In genomic region chr13:29816715-29817114, GRCh38 we compare ENCODE assay signal across 19 cellular contexts. TPM values are rescaled to one million over a fixed set of nuclear protein-coding genes. Genes with fewer than 3 reads are reported as not detected.
DNase-seq lines count a peak whose midpoint lies in the region; ATAC-seq and TF ChIP-seq lines count a peak whose summit lies in the region.
"Had no signal": no experiment of that assay in that cellular context is flagged by ENCODE, and none has a peak within 500 bp of the region (broad histone marks: within the 10 kb centered on the region; RNA-seq: fewer than 3 reads in every experiment).

No MANE protein-coding gene starts in this region.

- peaks cover 0 to 16% (median 9%) of the 10 kb centered on the region in 11 experiments; a peak in 13 of 22 replicates for H3K9me3 ChIP-seq in BLaER1 treated with 17β-estradiol and CSF1 and Interleukin-3, amounts not matched to agents 10 nM and 100 nM (replicated peaks in 1 of 11)
- H3K9me3 ChIP-seq in endodermal cell (ENCODE audit: control insufficient read depth, low read length), result no peaks in the 10 kb centered on the region
- no peaks in the 10 kb centered on the region for H3K9me3 ChIP-seq in neutrophil
- no peaks in the 10 kb centered on the region for H3K9me3 ChIP-seq in H9 (ENCODE audit: control insufficient read depth, low read depth, low read length)

- 80 to 90% methylated on average over 2 of the region's 2 CpGs for WGBS in endodermal cell (ENCODE audit: insufficient coverage in 1 of 2, insufficient read length in 1 of 2), 2 experiments
- no CpG with 5 or more reads among the region's 2 CpGs for WGBS in H9 (ENCODE audit: extremely low coverage, insufficient read length, low lambda C conversion rate)

- no peak overlapping the region for H3T11ph ChIP-seq in H9 (ENCODE audit: low read length)

- no peaks in the 10 kb centered on the region; the same call in 1 of the 2 replicates for H3K79me2 ChIP-seq in H9 (ENCODE audit: insufficient read depth, low read length)

- DNase-seq in HFFc6, result no peak
- DNase-seq in endodermal cell, result no peak
- DNase-seq in foreskin keratinocyte, result no peak
- no peak for DNase-seq in activated CD4-positive, alpha-beta T cell treated with anti-CD3 and anti-CD28 coated beads for 1 hour
- no peak for DNase-seq in H9
- DNase-seq in iPS-NIHi11 (ENCODE audit: low spot score), result no peak
- DNase-seq: CD4-positive, alpha-beta T cell; Kasumi-1; NCI-H1105 treated with DMSO at 0.1 percent for 48 hours; NCI-H146; NCI-H1930; NCI-H2107; NCI-H524; NCI-H748 treated with DMSO at 0.1 percent for 48 hours; Right ventricle myocardium superior; RPMI8226 had no signal

- H2BK12ac ChIP-seq in H9 (ENCODE audit: insufficient read length, low read depth, low read length), result no peak overlapping the region

- no peaks in the 10 kb centered on the region for H3K36me3 Mint-ChIP-seq in HFFc6 (ENCODE audit: low read depth)
- H3K36me3 Mint-ChIP-seq in endodermal cell (ENCODE audit: low read depth), result no peaks in the 10 kb centered on the region
- H3K36me3 Mint-ChIP-seq in H9 (ENCODE audit: insufficient read depth in 1 of 3, low read depth in 3 of 3), result no peaks in the 10 kb centered on the region; a peak in 1 of 7 replicates

- peak overlapping the region; percentile 58 to 89 (median 77); a peak in 21 of 22 replicates for H3K4me2 ChIP-seq in BLaER1 treated with 17β-estradiol and CSF1 and Interleukin-3, amounts not matched to agents 10 nM and 100 nM
- H3K4me2 ChIP-seq in H9 (ENCODE audit: insufficient read depth, insufficient read length, low read length), result no peak overlapping the region

- no peak overlapping the region for H2BK120ac ChIP-seq in H9 (ENCODE audit: low read depth, low read length, poor library complexity, severe bottlenecking)

- no peak overlapping the region for H3K56ac ChIP-seq in H9 (ENCODE audit: insufficient read length, low read depth, low read length)

- H2BK20ac ChIP-seq in H9 (ENCODE audit: low read depth, low read length, poor library complexity, severe bottlenecking), result no peak overlapping the region

- peaks cover 0 to 5% (median 0%) of the 10 kb centered on the region in 11 experiments; a peak in 3 of 22 replicates for H3K36me3 ChIP-seq in BLaER1 treated with 17β-estradiol and CSF1 and Interleukin-3, amounts not matched to agents 10 nM and 100 nM
- H3K36me3 ChIP-seq in endodermal cell (ENCODE audit: control insufficient read depth, insufficient read depth, low read length) (no peaks in the 10 kb centered on the region), neutrophil (no peaks in the 10 kb centered on the region)

- peak overlapping the region; percentile 36 for H3K27ac Mint-ChIP-seq in HFFc6
- no peak overlapping the region for H3K27ac Mint-ChIP-seq in endodermal cell
- peak overlapping the region in 1 of 3 experiments; percentile 38; a peak in 2 of 7 replicates for H3K27ac Mint-ChIP-seq in H9
- H3K27ac Mint-ChIP-seq: CD4-positive, alpha-beta T cell had no signal

- no peaks in the 10 kb centered on the region for H3K27me3 ChIP-seq in BLaER1 treated with 17β-estradiol and CSF1 and Interleukin-3, amounts not matched to agents 10 nM and 100 nM
- no peaks in the 10 kb centered on the region for H3K27me3 ChIP-seq in endodermal cell (ENCODE audit: control insufficient read depth, insufficient read depth, low read length, poor library complexity, severe bottlenecking)
- no peaks in the 10 kb centered on the region for H3K27me3 ChIP-seq in neutrophil
- no peaks in the 10 kb centered on the region for H3K27me3 ChIP-seq in foreskin keratinocyte
- no peaks in the 10 kb centered on the region for H3K27me3 ChIP-seq in H9 (ENCODE audit: insufficient read depth, low read length)

- H3K79me1 ChIP-seq in H9 (ENCODE audit: insufficient read depth, low read depth, low read length, poor library complexity, severe bottlenecking), result no peaks in the 10 kb centered on the region

- H2AK5ac ChIP-seq in H9 (ENCODE audit: insufficient read length, low read length), result no peak overlapping the region

- no peak overlapping the region for H2AFZ ChIP-seq in H9 (ENCODE audit: low read length)

- H3K4me3 ChIP-seq in BLaER1 treated with 17β-estradiol and CSF1 and Interleukin-3, amounts not matched to agents 10 nM and 100 nM, result no peak overlapping the region
- H3K4me3 ChIP-seq in endodermal cell (ENCODE audit: low read length), result peak overlapping the region; percentile 5
- no peak overlapping the region for H3K4me3 ChIP-seq in neutrophil (ENCODE audit: low read depth in 1 of 2, low read length in 1 of 2)
- H3K4me3 ChIP-seq: K562 had no signal

- H4K20me1 ChIP-seq in BLaER1 treated with 17β-estradiol and CSF1 and Interleukin-3, amounts not matched to agents 10 nM and 100 nM, result peaks cover 0 to 100% (median 9%) of the 10 kb centered on the region in 11 experiments; a peak in 12 of 22 replicates
- no peaks in the 10 kb centered on the region for H4K20me1 ChIP-seq in H9 (ENCODE audit: control insufficient read depth, insufficient read depth, insufficient read length)

- no peak overlapping the region for H2BK15ac ChIP-seq in H9 (ENCODE audit: low read depth, low read length)

- H3K4ac ChIP-seq in H9 (ENCODE audit: low read depth, low read length), result no peak overlapping the region

- H3K4me3 Mint-ChIP-seq in HFFc6 (peak overlapping the region; percentile 33; the same call in 1 of the 2 replicates), endodermal cell (no peak overlapping the region), H9 (no peak overlapping the region)

- H3K23ac ChIP-seq in H9 (ENCODE audit: insufficient read length, low read depth, low read length), result no peak overlapping the region

- H3K9me3 Mint-ChIP-seq in HFFc6 (no peaks in the 10 kb centered on the region), endodermal cell (no peaks in the 10 kb centered on the region), H9 (no peaks in the 10 kb centered on the region)

- peak overlapping the region in 4 of 11 experiments; percentile 51 to 77 (median 58); a peak in 3 of 22 replicates for H3K27ac ChIP-seq in BLaER1 treated with 17β-estradiol and CSF1 and Interleukin-3, amounts not matched to agents 10 nM and 100 nM
- no peak overlapping the region for H3K27ac ChIP-seq in endodermal cell (ENCODE audit: low read depth, low read length)
- peak overlapping the region; percentile 57 for H3K27ac ChIP-seq in neutrophil
- no peak overlapping the region for H3K27ac ChIP-seq in foreskin keratinocyte
- H3K27ac ChIP-seq in H9 (ENCODE audit: insufficient read length, low read depth, low read length), result no peak overlapping the region

- TF ChIP-seq CTCF in HFFc6 (IDR thresholded peaks at IDR 0.05) (no peak), endodermal cell (conservative IDR thresholded peaks at IDR 0.05) (no peak), neutrophil (IDR thresholded peaks at IDR 0.05) (no peak), foreskin keratinocyte (conservative IDR thresholded peaks at IDR 0.05) (no peak), H9 (conservative IDR thresholded peaks at IDR 0.05) (no peak)

- no peaks in the 10 kb centered on the region for H3K23me2 ChIP-seq in H9 (ENCODE audit: insufficient read length, low read depth, low read length, poor library complexity, severe bottlenecking)

- H2BK5ac ChIP-seq in H9 (ENCODE audit: insufficient read length, low read length), result no peak overlapping the region

- H3K18ac ChIP-seq in H9 (ENCODE audit: insufficient read length, low read depth, low read length), result no peak overlapping the region

- peaks cover 19 to 41% (median 37%) of the 10 kb centered on the region in 10 experiments for H3K4me1 ChIP-seq in BLaER1 treated with 17β-estradiol and CSF1 and Interleukin-3, amounts not matched to agents 10 nM and 100 nM
- H3K4me1 ChIP-seq in endodermal cell (ENCODE audit: control insufficient read depth, insufficient read depth, low read length) (peaks cover 20% of the 10 kb centered on the region), neutrophil (ENCODE audit: control insufficient read depth in 1 of 2, insufficient read depth in 1 of 2, low read depth in 1 of 2, low read length in 1 of 2) (peaks cover 22 to 43% of the 10 kb centered on the region in 2 experiments), foreskin keratinocyte (peaks cover 3% of the 10 kb centered on the region), H9 (ENCODE audit: insufficient read depth, low read length) (no peaks in the 10 kb centered on the region)

- no peak overlapping the region for H3K14ac ChIP-seq in H9 (ENCODE audit: insufficient read depth, low read length)

- H4K8ac ChIP-seq in H9 (replicated peaks; ENCODE audit: insufficient read length, low read depth, low read length), result no peak overlapping the region

- peak overlapping the region in 1 of 11 experiments; percentile 68; a peak in 2 of 22 replicates for H3K9ac ChIP-seq in BLaER1 treated with 17β-estradiol and CSF1 and Interleukin-3, amounts not matched to agents 10 nM and 100 nM
- H3K9ac ChIP-seq in endodermal cell (ENCODE audit: extremely low read depth, low read length, poor library complexity, severe bottlenecking) (no peak overlapping the region), H9 (ENCODE audit: extremely low read depth, insufficient read length, low read length) (no peak overlapping the region)

- no peak for ATAC-seq in foreskin keratinocyte
- ATAC-seq: K562 had no signal

- H4K91ac ChIP-seq in H9 (ENCODE audit: insufficient read length, low read depth, low read length), result no peak overlapping the region

- H4K5ac ChIP-seq in H9 (ENCODE audit: insufficient read length, low read depth, low read length), result no peak overlapping the region

- H3K27me3 Mint-ChIP-seq in HFFc6 (ENCODE audit: insufficient read depth) (no peaks in the 10 kb centered on the region), endodermal cell (ENCODE audit: insufficient read depth) (no peaks in the 10 kb centered on the region), H9 (ENCODE audit: low read depth) (no peaks in the 10 kb centered on the region)
- H3K27me3 Mint-ChIP-seq: CD4-positive, alpha-beta T cell had no signal

- H3K4me1 Mint-ChIP-seq in HFFc6 (ENCODE audit: low read depth), result peaks cover 80% of the 10 kb centered on the region
- peaks cover 36% of the 10 kb centered on the region for H3K4me1 Mint-ChIP-seq in endodermal cell
- peaks cover 16 to 21% of the 10 kb centered on the region in 2 experiments for H3K4me1 Mint-ChIP-seq in H9

RNA-seq across cellular contexts. Expression of gene UBL3, which starts 33.7 kb away (rescaled TPM):
- total RNA-seq in HFFc6 (2021; fragmentation: NEBNext Ultra II Directional; extraction: Animal tissue kit (Norgen Biotek cat#: 25700)), result 10 to 100 TPM; 38.0 to 57.4 (median 44.6) TPM
- total RNA-seq in endodermal cell (10 to 100 TPM; 16.5 to 22.3 TPM), foreskin keratinocyte (7.3 and 9.5 TPM in 2 replicates), H9 (2021) (19.0 and 19.3 TPM in 2 replicates)
- polyA plus RNA-seq in endodermal cell (2013, experiment 1 of 2), result 29.4 TPM
- 26.9 TPM for polyA plus RNA-seq in endodermal cell (2013, experiment 2 of 2)
- polyA plus RNA-seq in foreskin keratinocyte, result 3.0 and 3.2 TPM in 2 replicates
